ENCODE assay signal across 1 cellular context in the genomic region with DNA sequence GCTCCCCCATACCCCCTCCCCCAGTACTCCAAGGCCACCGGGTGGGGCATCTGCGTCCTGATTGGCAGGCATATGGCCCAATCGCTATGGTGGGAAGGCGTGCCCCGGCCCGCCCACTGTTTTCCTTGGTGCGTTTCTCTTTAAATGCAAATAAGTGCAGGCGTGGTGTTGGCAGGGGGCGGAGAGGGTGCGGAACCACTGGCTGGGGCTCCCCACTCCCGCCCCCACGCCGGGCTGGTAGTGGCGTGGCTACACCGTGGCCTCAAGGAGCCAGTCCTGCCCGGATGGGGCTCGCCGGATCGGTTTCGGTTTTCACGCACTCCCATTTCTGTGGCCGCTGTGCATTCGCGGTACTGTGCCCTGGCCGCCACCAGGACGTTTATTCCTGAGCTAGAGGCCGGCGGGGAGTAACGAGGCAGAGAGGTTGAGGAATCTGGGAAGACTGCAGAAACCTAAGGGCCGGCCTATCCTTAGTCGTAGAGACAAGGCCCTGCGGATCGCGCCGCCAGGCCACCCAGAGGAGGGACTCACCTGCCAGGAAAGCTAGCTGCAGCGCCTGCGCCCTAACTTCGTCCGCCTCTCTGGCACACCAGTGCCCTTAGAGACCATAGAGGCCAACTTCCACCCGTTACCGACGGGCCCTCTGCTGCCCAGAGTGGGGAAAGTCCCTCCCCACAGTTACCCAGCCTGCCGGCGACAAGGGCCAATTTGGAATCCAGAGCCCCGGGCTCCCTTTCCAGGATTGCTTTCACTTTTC.
TF ChIP-seq lines count a peak whose summit lies in the region.

No MANE protein-coding gene starts in this region.

TF ChIP-seq in HepG2, 621 proteins besides CTCF, POLR2A, EP300 and RAD21 (continued from another document and continues in another):
- TF ChIP-seq, protein P1, sequence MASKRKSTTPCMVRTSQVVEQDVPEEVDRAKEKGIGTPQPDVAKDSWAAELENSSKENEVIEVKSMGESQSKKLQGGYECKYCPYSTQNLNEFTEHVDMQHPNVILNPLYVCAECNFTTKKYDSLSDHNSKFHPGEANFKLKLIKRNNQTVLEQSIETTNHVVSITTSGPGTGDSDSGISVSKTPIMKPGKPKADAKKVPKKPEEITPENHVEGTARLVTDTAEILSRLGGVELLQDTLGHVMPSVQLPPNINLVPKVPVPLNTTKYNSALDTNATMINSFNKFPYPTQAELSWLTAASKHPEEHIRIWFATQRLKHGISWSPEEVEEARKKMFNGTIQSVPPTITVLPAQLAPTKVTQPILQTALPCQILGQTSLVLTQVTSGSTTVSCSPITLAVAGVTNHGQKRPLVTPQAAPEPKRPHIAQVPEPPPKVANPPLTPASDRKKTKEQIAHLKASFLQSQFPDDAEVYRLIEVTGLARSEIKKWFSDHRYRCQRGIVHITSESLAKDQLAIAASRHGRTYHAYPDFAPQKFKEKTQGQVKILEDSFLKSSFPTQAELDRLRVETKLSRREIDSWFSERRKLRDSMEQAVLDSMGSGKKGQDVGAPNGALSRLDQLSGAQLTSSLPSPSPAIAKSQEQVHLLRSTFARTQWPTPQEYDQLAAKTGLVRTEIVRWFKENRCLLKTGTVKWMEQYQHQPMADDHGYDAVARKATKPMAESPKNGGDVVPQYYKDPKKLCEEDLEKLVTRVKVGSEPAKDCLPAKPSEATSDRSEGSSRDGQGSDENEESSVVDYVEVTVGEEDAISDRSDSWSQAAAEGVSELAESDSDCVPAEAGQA (IDR thresholded peaks at IDR 0.05; ENCODE audit: low read depth): no peak
- TF ChIP-seq, protein P1 (CRISPR knock-in tag; IDR thresholded peaks at IDR 0.05; ENCODE audit: borderline replicate concordance): no peak
- TF ChIP-seq U2AF2 (IDR thresholded peaks at IDR 0.05; ENCODE audit: low read depth, low read length) (no peak), NCOA2 (CRISPR knock-in tag; IDR thresholded peaks at IDR 0.05) (no peak), ZNF24 (IDR thresholded peaks at IDR 0.05) (no peak), RBM39 (IDR thresholded peaks at IDR 0.05; ENCODE audit: low read depth, low read length, poor library complexity, severe bottlenecking) (peak; percentile 71), TBX2 (CRISPR knock-in tag; IDR thresholded peaks at IDR 0.05; ENCODE audit: borderline replicate concordance) (0 out of 2 replicates have a peak, but pooled peaks have one; percentile 2), PHB2 (IDR thresholded peaks at IDR 0.05; ENCODE audit: partially characterized antibody) (no peak), SAFB2 (CRISPR knock-in tag; IDR thresholded peaks at IDR 0.05; ENCODE audit: borderline replicate concordance, low read depth) (no peak), ADNP (CRISPR knock-in tag; IDR thresholded peaks at IDR 0.05) (no peak), POLR2AphosphoS2 (IDR thresholded peaks at IDR 0.05; ENCODE audit: low read depth, low read length) (no peak), ZNF776 (CRISPR knock-in tag; IDR thresholded peaks at IDR 0.05) (no peak), IKZF1 (IDR thresholded peaks at IDR 0.05) (no peak), KMT2A (CRISPR knock-in tag; IDR thresholded peaks at IDR 0.05) (no peak)
- TF ChIP-seq, protein P2, sequence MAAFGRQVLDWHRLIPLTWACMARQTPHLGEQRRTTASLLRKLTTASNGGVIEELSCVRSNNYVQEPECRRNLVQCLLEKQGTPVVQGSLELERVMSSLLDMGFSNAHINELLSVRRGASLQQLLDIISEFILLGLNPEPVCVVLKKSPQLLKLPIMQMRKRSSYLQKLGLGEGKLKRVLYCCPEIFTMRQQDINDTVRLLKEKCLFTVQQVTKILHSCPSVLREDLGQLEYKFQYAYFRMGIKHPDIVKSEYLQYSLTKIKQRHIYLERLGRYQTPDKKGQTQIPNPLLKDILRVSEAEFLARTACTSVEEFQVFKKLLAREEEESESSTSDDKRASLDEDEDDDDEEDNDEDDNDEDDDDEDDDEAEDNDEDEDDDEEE (CRISPR knock-in tag; IDR thresholded peaks at IDR 0.05): no peak
- TF ChIP-seq, protein P3, sequence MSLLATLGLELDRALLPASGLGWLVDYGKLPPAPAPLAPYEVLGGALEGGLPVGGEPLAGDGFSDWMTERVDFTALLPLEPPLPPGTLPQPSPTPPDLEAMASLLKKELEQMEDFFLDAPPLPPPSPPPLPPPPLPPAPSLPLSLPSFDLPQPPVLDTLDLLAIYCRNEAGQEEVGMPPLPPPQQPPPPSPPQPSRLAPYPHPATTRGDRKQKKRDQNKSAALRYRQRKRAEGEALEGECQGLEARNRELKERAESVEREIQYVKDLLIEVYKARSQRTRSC (CRISPR knock-in tag; IDR thresholded peaks at IDR 0.05; ENCODE audit: low read depth): no peak
- TF ChIP-seq, protein P4, sequence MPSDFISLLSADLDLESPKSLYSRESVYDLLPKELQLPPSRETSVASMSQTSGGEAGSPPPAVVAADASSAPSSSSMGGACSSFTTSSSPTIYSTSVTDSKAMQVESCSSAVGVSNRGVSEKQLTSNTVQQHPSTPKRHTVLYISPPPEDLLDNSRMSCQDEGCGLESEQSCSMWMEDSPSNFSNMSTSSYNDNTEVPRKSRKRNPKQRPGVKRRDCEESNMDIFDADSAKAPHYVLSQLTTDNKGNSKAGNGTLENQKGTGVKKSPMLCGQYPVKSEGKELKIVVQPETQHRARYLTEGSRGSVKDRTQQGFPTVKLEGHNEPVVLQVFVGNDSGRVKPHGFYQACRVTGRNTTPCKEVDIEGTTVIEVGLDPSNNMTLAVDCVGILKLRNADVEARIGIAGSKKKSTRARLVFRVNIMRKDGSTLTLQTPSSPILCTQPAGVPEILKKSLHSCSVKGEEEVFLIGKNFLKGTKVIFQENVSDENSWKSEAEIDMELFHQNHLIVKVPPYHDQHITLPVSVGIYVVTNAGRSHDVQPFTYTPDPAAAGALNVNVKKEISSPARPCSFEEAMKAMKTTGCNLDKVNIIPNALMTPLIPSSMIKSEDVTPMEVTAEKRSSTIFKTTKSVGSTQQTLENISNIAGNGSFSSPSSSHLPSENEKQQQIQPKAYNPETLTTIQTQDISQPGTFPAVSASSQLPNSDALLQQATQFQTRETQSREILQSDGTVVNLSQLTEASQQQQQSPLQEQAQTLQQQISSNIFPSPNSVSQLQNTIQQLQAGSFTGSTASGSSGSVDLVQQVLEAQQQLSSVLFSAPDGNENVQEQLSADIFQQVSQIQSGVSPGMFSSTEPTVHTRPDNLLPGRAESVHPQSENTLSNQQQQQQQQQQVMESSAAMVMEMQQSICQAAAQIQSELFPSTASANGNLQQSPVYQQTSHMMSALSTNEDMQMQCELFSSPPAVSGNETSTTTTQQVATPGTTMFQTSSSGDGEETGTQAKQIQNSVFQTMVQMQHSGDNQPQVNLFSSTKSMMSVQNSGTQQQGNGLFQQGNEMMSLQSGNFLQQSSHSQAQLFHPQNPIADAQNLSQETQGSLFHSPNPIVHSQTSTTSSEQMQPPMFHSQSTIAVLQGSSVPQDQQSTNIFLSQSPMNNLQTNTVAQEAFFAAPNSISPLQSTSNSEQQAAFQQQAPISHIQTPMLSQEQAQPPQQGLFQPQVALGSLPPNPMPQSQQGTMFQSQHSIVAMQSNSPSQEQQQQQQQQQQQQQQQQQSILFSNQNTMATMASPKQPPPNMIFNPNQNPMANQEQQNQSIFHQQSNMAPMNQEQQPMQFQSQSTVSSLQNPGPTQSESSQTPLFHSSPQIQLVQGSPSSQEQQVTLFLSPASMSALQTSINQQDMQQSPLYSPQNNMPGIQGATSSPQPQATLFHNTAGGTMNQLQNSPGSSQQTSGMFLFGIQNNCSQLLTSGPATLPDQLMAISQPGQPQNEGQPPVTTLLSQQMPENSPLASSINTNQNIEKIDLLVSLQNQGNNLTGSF (CRISPR knock-in tag; IDR thresholded peaks at IDR 0.05): no peak
- TF ChIP-seq, protein P5, sequence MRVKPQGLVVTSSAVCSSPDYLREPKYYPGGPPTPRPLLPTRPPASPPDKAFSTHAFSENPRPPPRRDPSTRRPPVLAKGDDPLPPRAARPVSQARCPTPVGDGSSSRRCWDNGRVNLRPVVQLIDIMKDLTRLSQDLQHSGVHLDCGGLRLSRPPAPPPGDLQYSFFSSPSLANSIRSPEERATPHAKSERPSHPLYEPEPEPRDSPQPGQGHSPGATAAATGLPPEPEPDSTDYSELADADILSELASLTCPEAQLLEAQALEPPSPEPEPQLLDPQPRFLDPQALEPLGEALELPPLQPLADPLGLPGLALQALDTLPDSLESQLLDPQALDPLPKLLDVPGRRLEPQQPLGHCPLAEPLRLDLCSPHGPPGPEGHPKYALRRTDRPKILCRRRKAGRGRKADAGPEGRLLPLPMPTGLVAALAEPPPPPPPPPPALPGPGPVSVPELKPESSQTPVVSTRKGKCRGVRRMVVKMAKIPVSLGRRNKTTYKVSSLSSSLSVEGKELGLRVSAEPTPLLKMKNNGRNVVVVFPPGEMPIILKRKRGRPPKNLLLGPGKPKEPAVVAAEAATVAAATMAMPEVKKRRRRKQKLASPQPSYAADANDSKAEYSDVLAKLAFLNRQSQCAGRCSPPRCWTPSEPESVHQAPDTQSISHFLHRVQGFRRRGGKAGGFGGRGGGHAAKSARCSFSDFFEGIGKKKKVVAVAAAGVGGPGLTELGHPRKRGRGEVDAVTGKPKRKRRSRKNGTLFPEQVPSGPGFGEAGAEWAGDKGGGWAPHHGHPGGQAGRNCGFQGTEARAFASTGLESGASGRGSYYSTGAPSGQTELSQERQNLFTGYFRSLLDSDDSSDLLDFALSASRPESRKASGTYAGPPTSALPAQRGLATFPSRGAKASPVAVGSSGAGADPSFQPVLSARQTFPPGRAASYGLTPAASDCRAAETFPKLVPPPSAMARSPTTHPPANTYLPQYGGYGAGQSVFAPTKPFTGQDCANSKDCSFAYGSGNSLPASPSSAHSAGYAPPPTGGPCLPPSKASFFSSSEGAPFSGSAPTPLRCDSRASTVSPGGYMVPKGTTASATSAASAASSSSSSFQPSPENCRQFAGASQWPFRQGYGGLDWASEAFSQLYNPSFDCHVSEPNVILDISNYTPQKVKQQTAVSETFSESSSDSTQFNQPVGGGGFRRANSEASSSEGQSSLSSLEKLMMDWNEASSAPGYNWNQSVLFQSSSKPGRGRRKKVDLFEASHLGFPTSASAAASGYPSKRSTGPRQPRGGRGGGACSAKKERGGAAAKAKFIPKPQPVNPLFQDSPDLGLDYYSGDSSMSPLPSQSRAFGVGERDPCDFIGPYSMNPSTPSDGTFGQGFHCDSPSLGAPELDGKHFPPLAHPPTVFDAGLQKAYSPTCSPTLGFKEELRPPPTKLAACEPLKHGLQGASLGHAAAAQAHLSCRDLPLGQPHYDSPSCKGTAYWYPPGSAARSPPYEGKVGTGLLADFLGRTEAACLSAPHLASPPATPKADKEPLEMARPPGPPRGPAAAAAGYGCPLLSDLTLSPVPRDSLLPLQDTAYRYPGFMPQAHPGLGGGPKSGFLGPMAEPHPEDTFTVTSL (CRISPR knock-in tag; IDR thresholded peaks at IDR 0.05; ENCODE audit: borderline replicate concordance): no peak
- TF ChIP-seq, protein P6, sequence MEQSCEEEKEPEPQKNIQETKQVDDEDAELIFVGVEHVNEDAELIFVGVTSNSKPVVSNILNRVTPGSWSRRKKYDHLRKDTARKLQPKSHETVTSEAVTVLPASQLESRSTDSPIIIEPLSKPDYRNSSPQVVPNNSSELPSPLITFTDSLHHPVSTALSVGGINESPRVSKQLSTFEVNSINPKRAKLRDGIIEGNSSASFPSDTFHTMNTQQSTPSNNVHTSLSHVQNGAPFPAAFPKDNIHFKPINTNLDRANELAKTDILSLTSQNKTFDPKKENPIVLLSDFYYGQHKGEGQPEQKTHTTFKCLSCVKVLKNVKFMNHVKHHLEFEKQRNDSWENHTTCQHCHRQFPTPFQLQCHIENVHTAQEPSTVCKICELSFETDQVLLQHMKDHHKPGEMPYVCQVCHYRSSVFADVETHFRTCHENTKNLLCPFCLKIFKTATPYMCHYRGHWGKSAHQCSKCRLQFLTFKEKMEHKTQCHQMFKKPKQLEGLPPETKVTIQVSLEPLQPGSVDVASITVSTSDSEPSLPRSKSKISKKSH (CRISPR knock-in tag; IDR thresholded peaks at IDR 0.05; ENCODE audit: borderline replicate concordance): no peak
- TF ChIP-seq, protein P7, sequence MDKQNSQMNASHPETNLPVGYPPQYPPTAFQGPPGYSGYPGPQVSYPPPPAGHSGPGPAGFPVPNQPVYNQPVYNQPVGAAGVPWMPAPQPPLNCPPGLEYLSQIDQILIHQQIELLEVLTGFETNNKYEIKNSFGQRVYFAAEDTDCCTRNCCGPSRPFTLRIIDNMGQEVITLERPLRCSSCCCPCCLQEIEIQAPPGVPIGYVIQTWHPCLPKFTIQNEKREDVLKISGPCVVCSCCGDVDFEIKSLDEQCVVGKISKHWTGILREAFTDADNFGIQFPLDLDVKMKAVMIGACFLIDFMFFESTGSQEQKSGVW (CRISPR knock-in tag; IDR thresholded peaks at IDR 0.05; ENCODE audit: borderline replicate concordance): no peak
- TF ChIP-seq, protein P8, sequence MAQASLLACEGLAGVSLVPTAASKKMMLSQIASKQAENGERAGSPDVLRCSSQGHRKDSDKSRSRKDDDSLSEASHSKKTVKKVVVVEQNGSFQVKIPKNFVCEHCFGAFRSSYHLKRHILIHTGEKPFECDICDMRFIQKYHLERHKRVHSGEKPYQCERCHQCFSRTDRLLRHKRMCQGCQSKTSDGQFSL (CRISPR knock-in tag; IDR thresholded peaks at IDR 0.05): no peak
